1 cellular context compared by ENCODE assay signal in genomic region chr3:18713576-18713951, GRCh38.
TF ChIP-seq lines count a peak whose summit lies in the region.

No MANE protein-coding gene starts in this region.

TF ChIP-seq in GM12878, 131 proteins besides CTCF, POLR2A, EP300 and RAD21:
- TF ChIP-seq ATF7 (IDR thresholded peaks at IDR 0.05; ENCODE audit: low read depth) (peak; percentile 24; the same call in 1 of the 2 replicates), SUZ12 (IDR thresholded peaks at IDR 0.05; ENCODE audit: unreplicated experiment) (no peak)
